Comparison of ENCODE assay signal across 9 cellular contexts in the genomic region with DNA sequence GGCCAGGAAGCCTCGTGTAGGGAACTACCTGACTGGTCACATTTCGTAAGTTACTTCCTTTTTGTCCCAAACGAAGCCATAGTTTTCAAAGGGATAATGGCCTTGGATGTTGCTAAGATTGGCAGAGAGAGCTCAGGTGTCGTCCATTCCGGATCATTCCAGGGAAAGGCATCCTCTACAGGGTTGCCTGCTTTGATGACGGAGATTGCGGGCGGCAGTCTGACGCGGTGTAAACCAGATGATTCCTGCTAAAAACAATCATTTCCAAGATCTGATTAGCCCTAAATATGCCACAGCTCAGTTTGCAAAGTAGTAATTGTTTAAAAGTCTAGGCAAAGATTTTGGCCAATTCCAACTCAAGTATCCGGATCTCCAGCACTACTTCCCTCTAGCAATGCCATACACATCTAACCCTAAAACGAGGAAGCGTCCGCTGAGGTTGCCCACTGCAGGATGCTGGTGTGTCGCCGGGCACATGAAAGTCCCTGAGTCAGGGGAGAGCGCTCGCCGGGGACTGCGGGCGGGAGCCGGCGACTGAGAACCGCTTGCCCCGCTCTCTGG. TPM values are rescaled to one million over a fixed set of nuclear protein-coding genes. Genes with fewer than 3 reads are reported as not detected.
DNase-seq lines count a peak whose midpoint lies in the region; ATAC-seq, FAIRE-seq and TF ChIP-seq lines count a peak whose summit lies in the region.
"Had no signal": no experiment of that assay in that cellular context is flagged by ENCODE, and none has a peak within 500 bp of the region (broad histone marks: within the 10 kb centered on the region; RNA-seq: fewer than 3 reads in every experiment).

No MANE protein-coding gene starts in this region.

- no peak for TF ChIP-seq CTCF in A673 (conservative IDR thresholded peaks at IDR 0.05; ENCODE audit: low read depth, low read length)
- TF ChIP-seq CTCF in fibroblast of lung (conservative IDR thresholded peaks at IDR 0.05 in 1 of 2, IDR thresholded peaks at IDR 0.05 in 1 of 2; ENCODE audit: low read depth in 1 of 2, low read length in 2 of 2) = no peak

- TF ChIP-seq POLR2A in GM12891 (IDR thresholded peaks at IDR 0.05; ENCODE audit: low read depth, low read length) = no peak; the same call in 1 of the 2 replicates

- peak overlapping the region; percentile 88 for H3K27ac ChIP-seq in A673 (ENCODE audit: low read depth, low read length, poor library complexity, severe bottlenecking)
- H3K27ac ChIP-seq in fibroblast of lung (ENCODE audit: insufficient read depth, low read length) = peak overlapping the region; percentile 66

- H4K20me1 ChIP-seq in fibroblast of lung (ENCODE audit: control insufficient read depth, extremely low read depth, insufficient read depth, low read length) = no peaks in the 10 kb centered on the region

- peaks cover 28% of the 10 kb centered on the region for H3K4me1 ChIP-seq in A673 (ENCODE audit: insufficient read depth, low read length, poor library complexity, severe bottlenecking)
- peaks cover 2% of the 10 kb centered on the region for H3K4me1 ChIP-seq in fibroblast of lung (ENCODE audit: control insufficient read depth, extremely low read depth, insufficient read depth, low read length)

- no peak for DNase-seq in A673 (ENCODE audit: low spot score)
- no peak for DNase-seq in GM19239 (ENCODE audit: insufficient read length, low spot score)
- peak; percentile 87 for DNase-seq in SIG-M5 treated with dmso at 0.1 percent for 504 hours (lab: John Stamatoyannopoulos, UW; ENCODE audit: unreplicated experiment)
- peak in 1 of 2 donors; percentile 69 for DNase-seq in fibroblast of lung (ENCODE audit: low read depth in 2 of 2)
- peak; percentile 61 for DNase-seq in pons (ENCODE audit: low spot score)
- no peak for DNase-seq in GM12891 (ENCODE audit: insufficient read length, low spot score)
- no peak for DNase-seq in sciatic nerve (ENCODE audit: low spot score)

- intact Hi-C loops in A673 (cut with micrococcal nuclease; ENCODE audit: unreplicated experiment) (loop anchor here (5.0 kb wide), 2 partner anchors 88 to 143 kb away; no protein-coding TSS in a partner anchor), sciatic nerve (cut with DNase I) (no loop called here)

- H3K9me3 ChIP-seq in A673 (ENCODE audit: low read depth, low read length, poor library complexity, severe bottlenecking) (no peaks in the 10 kb centered on the region), fibroblast of lung (ENCODE audit: control insufficient read depth, insufficient read depth, low read depth, low read length) (no peaks in the 10 kb centered on the region)

- BruUV-seq in A673 (replicated peaks; lab: Mats Ljungman, UMichigan) = TSS peak; percentile 87

- POLR2A ChIA-PET in A673 (lab: Charles Lee; ENCODE audit: low non-redundant PET) = interaction anchor here (0.7 to 1.0 kb wide), 2 partner anchors 12 to 200 kb away, joined by 3 to 9 read pairs; no protein-coding TSS in a partner anchor

- H3K36me3 ChIP-seq in A673 (ENCODE audit: insufficient read depth, low read length, poor library complexity, severe bottlenecking) (no peaks in the 10 kb centered on the region), fibroblast of lung (ENCODE audit: control insufficient read depth, insufficient read depth, low read length) (no peaks in the 10 kb centered on the region)

- ATAC-seq in GM18867 (IDR thresholded peaks at IDR 0.05; ENCODE audit: unreplicated experiment) = no peak
- no peak for ATAC-seq in sciatic nerve

- H3K27me3 ChIP-seq in A673 (replicated peaks; ENCODE audit: insufficient read depth, low read depth, low read length, poor library complexity) (no peaks in the 10 kb centered on the region), fibroblast of lung (ENCODE audit: control insufficient read depth, insufficient read depth, low read length) (no peaks in the 10 kb centered on the region)

- peak overlapping the region; percentile 55 for H3K9ac ChIP-seq in fibroblast of lung (ENCODE audit: insufficient read depth, low read length)

- CTCF ChIA-PET in A673 (lab: Charles Lee) = interaction anchor here (1.0 kb wide), 1 partner anchor 95 kb away, joined by 6 read pairs; no protein-coding TSS in a partner anchor

- peak overlapping the region; percentile 95 for H3K4me2 ChIP-seq in fibroblast of lung (ENCODE audit: extremely low read depth, insufficient read depth, low read length)

- H3K79me2 ChIP-seq in fibroblast of lung (ENCODE audit: control insufficient read depth, insufficient read depth, low read length) = peaks cover 21% of the 10 kb centered on the region

- FAIRE-seq in GM19239 (lab: Jason Lieb, UNC) (peak; percentile 91), GM12891 (lab: Jason Lieb, UNC) (no peak)
- FAIRE-seq: islet of Langerhans had no signal

- H3K4me3 ChIP-seq in A673 (ENCODE audit: low read depth, low read length, poor library complexity, severe bottlenecking) = peak overlapping the region; percentile 81
- H3K4me3 ChIP-seq in fibroblast of lung (replicated peaks in 1 of 4; ENCODE audit: control extremely low read depth in 1 of 4, insufficient read depth in 1 of 4, low read depth in 3 of 4, low read length in 4 of 4) = peak overlapping the region; percentile 64 to 79 (median 72)

- peak overlapping the region; percentile 61 for H2AFZ ChIP-seq in fibroblast of lung (ENCODE audit: low read length)

TF ChIP-seq in GM12891, 5 proteins besides CTCF, POLR2A, EP300 and RAD21:
- TF ChIP-seq TAF1 (IDR thresholded peaks at IDR 0.05; ENCODE audit: low read depth, low read length) (no peak; the same call in 1 of the 2 replicates), POLR2AphosphoS5 (IDR thresholded peaks at IDR 0.05; ENCODE audit: low read depth, low read length) (no peak), SPI1 (IDR thresholded peaks at IDR 0.05; ENCODE audit: low read depth, low read length) (no peak), PAX5 (IDR thresholded peaks at IDR 0.05; ENCODE audit: insufficient read depth, low read length, severe bottlenecking) (no peak), POU2F2 (IDR thresholded peaks at IDR 0.05; ENCODE audit: low read depth, low read length) (no peak; the same call in 1 of the 2 replicates)

RNA-seq across cellular contexts. Expression of a gene that starts 0.6 kb away (rescaled TPM):
- total RNA-seq in A673 (2021) = 23.0 and 24.4 TPM in 2 replicates
- total RNA-seq in fibroblast of lung = 18.0 and 19.3 TPM in 2 replicates
- polyA plus RNA-seq in fibroblast of lung = 13.0 and 25.5 TPM in 2 replicates
- polyA plus RNA-seq in fibroblast of lung (2012) = 7.0 and 13.9 TPM in 2 replicates
- 6.3 and 10.0 TPM in 2 replicates for polyA minus RNA-seq in fibroblast of lung (ENCODE audit: low replicate concordance)
- polyA plus RNA-seq in GM12891 (2012; ENCODE audit: low read depth, missing spikeins) = 24.4 TPM
- 25.5 TPM for total RNA-seq in sciatic nerve

RNA-seq across cellular contexts. Expression of a gene that starts 41.8 kb away (rescaled TPM):
- total RNA-seq in A673 (2021) (1.0 and 1.2 TPM in 2 replicates), fibroblast of lung (6.9 and 12.1 TPM in 2 replicates), sciatic nerve (0.09 TPM)
- polyA plus RNA-seq in fibroblast of lung = 2.4 and 44.1 TPM in 2 replicates
- 1.6 and 33.1 TPM in 2 replicates for polyA plus RNA-seq in fibroblast of lung (2012)
- polyA minus RNA-seq in fibroblast of lung (ENCODE audit: low replicate concordance) = 2.9 and 24.3 TPM in 2 replicates
- 4.7 TPM for polyA plus RNA-seq in GM12891 (2012; ENCODE audit: low read depth, missing spikeins)

Comparison
In these comparisons a context has a peak if more than half of its experiments do, and no peak if none do; other contexts are left out.
1. DNase-seq: peak in SIG-M5 treated with dmso at 0.1 percent for 504 hours (single experiment) and pons (single experiment); none in A673 (single experiment), GM19239 (single experiment), GM12891 (single experiment) and sciatic nerve (single experiment).